ENCODE assay signal across 12 cellular contexts in genomic region chr4:7021930-7022658, GRCh38. TPM values are rescaled to one million over a fixed set of nuclear protein-coding genes. Genes with fewer than 3 reads are reported as not detected.
A peak's percentile ranks its signal among the peaks of the same experiment; 100 is the strongest.
DNase-seq lines count a peak whose midpoint lies in the region; TF ChIP-seq lines count a peak whose summit lies in the region.
"Had no signal": no experiment of that assay in that cellular context is flagged by ENCODE, and none has a peak within 500 bp of the region (broad histone marks: within the 10 kb centered on the region; RNA-seq: fewer than 3 reads in every experiment).

No MANE protein-coding gene starts in this region.

- H2AFZ ChIP-seq in mesenchymal stem cell (ENCODE audit: low read depth, low read length) (no peak overlapping the region), MM.1S (ENCODE audit: low read length) (no peak overlapping the region)

- peaks cover 38% of the 10 kb centered on the region for H3K79me2 ChIP-seq in MM.1S (ENCODE audit: low read length)

- peak overlapping the region; percentile 98 for H3K27ac Mint-ChIP-seq in chondrocyte (ENCODE audit: unreplicated experiment)
- H3K27ac Mint-ChIP-seq: activated CD4-positive, alpha-beta T cell treated with anti-CD3 and anti-CD28 coated beads, Interleukin-2, amount 10 ng/mL, durations not matched to agents 24 days and 14 days had no signal

- H3K27ac ChIP-seq in mesenchymal stem cell (ENCODE audit: low read length, poor library complexity, severe bottlenecking) (peak overlapping the region; percentile 80), MM.1S (ENCODE audit: low read length) (no peak overlapping the region)
- H3K27ac ChIP-seq: upper lobe of left lung had no signal

- no peaks in the 10 kb centered on the region for H3K27me3 ChIP-seq in BJ (ENCODE audit: control insufficient read depth, insufficient read depth, low read length)
- no peaks in the 10 kb centered on the region for H3K27me3 ChIP-seq in mesenchymal stem cell (ENCODE audit: control insufficient read depth in 1 of 2, insufficient read depth in 1 of 2, low read length in 2 of 2)
- H3K27me3 ChIP-seq in MM.1S (replicated peaks; ENCODE audit: insufficient read depth, low read length), result no peaks in the 10 kb centered on the region
- H3K27me3 ChIP-seq: upper lobe of left lung had no signal

- H2BK15ac ChIP-seq in mesenchymal stem cell (ENCODE audit: low read depth, poor library complexity, severe bottlenecking), result peak overlapping the region; percentile 61

- H3K4me1 ChIP-seq in mesenchymal stem cell (ENCODE audit: control insufficient read depth, insufficient read depth, low read depth, low read length) (peaks cover 32% of the 10 kb centered on the region), MM.1S (ENCODE audit: low read length) (no peaks in the 10 kb centered on the region)
- H3K4me1 ChIP-seq: upper lobe of left lung had no signal

- WGBS in mesenchymal stem cell, result 28% methylated on average over 13 of the region's 13 CpGs

- peak overlapping the region in 1 of 2 experiments; percentile 46 for H2BK12ac ChIP-seq in mesenchymal stem cell (ENCODE audit: low read length in 2 of 2)

- H2AK5ac ChIP-seq in mesenchymal stem cell (ENCODE audit: low read length, severe bottlenecking), result peak overlapping the region; percentile 97

- H3K23ac ChIP-seq in mesenchymal stem cell (ENCODE audit: low read length in 2 of 2), result no peak overlapping the region

- POLR2A ChIA-PET in BJ (lab: Charles Lee), result interaction anchor here (1.4 kb wide), 1 partner anchor 13 kb away, joined by 3 read pairs; no protein-coding TSS in a partner anchor

- no peaks in the 10 kb centered on the region for H3K9me2 ChIP-seq in MM.1S (replicated peaks; ENCODE audit: insufficient read depth, low read length)

- CTCF ChIA-PET in BJ (lab: Yijun Ruan, JAX), result interaction anchor here (0.9 kb wide), 1 partner anchor 21 kb away, joined by 6 read pairs; the partner anchor contains the start of gene TADA2B

- H4K20me1 ChIP-seq in MM.1S (ENCODE audit: insufficient read depth, low read length), result no peaks in the 10 kb centered on the region

- H3K4me1 Mint-ChIP-seq in chondrocyte (ENCODE audit: low read depth), result peaks cover 28% of the 10 kb centered on the region

- H3K79me1 ChIP-seq in mesenchymal stem cell (replicated peaks; ENCODE audit: low read length, poor library complexity, severe bottlenecking), result peaks cover 27% of the 10 kb centered on the region

- H3K36me3 ChIP-seq in BJ (ENCODE audit: control insufficient read depth, insufficient read depth, low read length) (peaks cover 16% of the 10 kb centered on the region), mesenchymal stem cell (ENCODE audit: control insufficient read depth in 1 of 2, insufficient read depth in 2 of 2, low read depth in 1 of 2, low read length in 2 of 2) (peaks cover 53 to 55% of the 10 kb centered on the region in 2 experiments), MM.1S (replicated peaks; ENCODE audit: insufficient read depth, low read length) (peaks cover 7% of the 10 kb centered on the region)

- peak; percentile 94 for DNase-seq in BJ (ENCODE audit: low read depth)
- DNase-seq in LoVo (ENCODE audit: low spot score), result peak; percentile 18
- peak; percentile 47 for DNase-seq in chondrocyte (ENCODE audit: low spot score)
- DNase-seq in mesenchymal stem cell, result peak; percentile 96
- no peak for DNase-seq in C1 segment of cervical spinal cord (lab: John Stamatoyannopoulos, UW)
- no peak for DNase-seq in MM.1S
- no peak for DNase-seq in NK-92 (lab: John Stamatoyannopoulos, UW; ENCODE audit: unreplicated experiment)
- DNase-seq in T-helper 9 cell, result no peak
- DNase-seq: activated CD4-positive, alpha-beta T cell treated with anti-CD3 and anti-CD28 coated beads, Interleukin-2, amount 10 ng/mL, durations not matched to agents 24 days and 14 days; naive B cell; stimulated activated CD4-positive, alpha-beta T cell treated with anti-CD3 and anti-CD28 coated beads, Interleukin-4, amount 100 ng/mL, for 4 hours; upper lobe of left lung had no signal

- no peaks in the 10 kb centered on the region for H3K9me3 Mint-ChIP-seq in chondrocyte (ENCODE audit: low read depth)
- H3K9me3 Mint-ChIP-seq: activated CD4-positive, alpha-beta T cell treated with anti-CD3 and anti-CD28 coated beads, Interleukin-2, amount 10 ng/mL, durations not matched to agents 24 days and 14 days; naive B cell had no signal

- 0 out of 2 replicates have a peak, but pooled peaks have one; percentile 4 for TF ChIP-seq CTCF in BJ (IDR thresholded peaks at IDR 0.05; ENCODE audit: insufficient read depth, low read depth, low read length)
- TF ChIP-seq CTCF in chondrocyte (IDR thresholded peaks at IDR 0.05), result no peak
- TF ChIP-seq CTCF in MM.1S (IDR thresholded peaks at IDR 0.05; ENCODE audit: low read length), result no peak

- H3K9ac ChIP-seq in mesenchymal stem cell (ENCODE audit: low read length) (peak overlapping the region; percentile 29), MM.1S (ENCODE audit: low read length) (no peak overlapping the region)

- peaks cover 6% of the 10 kb centered on the region for H3K36me3 Mint-ChIP-seq in chondrocyte (ENCODE audit: low read depth)

- H3K4me3 Mint-ChIP-seq in chondrocyte (ENCODE audit: unreplicated experiment), result no peak overlapping the region
- H3K4me3 Mint-ChIP-seq: activated CD4-positive, alpha-beta T cell treated with anti-CD3 and anti-CD28 coated beads, Interleukin-2, amount 10 ng/mL, durations not matched to agents 24 days and 14 days; naive B cell had no signal

- H2BK120ac ChIP-seq in mesenchymal stem cell (ENCODE audit: low read depth, low read length), result peak overlapping the region; percentile 22

- H3K18ac ChIP-seq in mesenchymal stem cell (ENCODE audit: low read depth in 1 of 2, low read length in 2 of 2), result peak overlapping the region; percentile 65 to 66

- no peak overlapping the region for H3K14ac ChIP-seq in mesenchymal stem cell (ENCODE audit: low read length in 2 of 2)

- H4K8ac ChIP-seq in mesenchymal stem cell (ENCODE audit: low read length), result peak overlapping the region; percentile 88

- H3K4me2 ChIP-seq in mesenchymal stem cell (ENCODE audit: low read length, poor library complexity, severe bottlenecking) (no peak overlapping the region), MM.1S (ENCODE audit: low read depth, low read length) (no peak overlapping the region)

- H4K91ac ChIP-seq in mesenchymal stem cell (ENCODE audit: low read length), result peak overlapping the region; percentile 97

- H3K9me3 ChIP-seq in mesenchymal stem cell (ENCODE audit: control insufficient read depth, low read length) (no peaks in the 10 kb centered on the region), MM.1S (replicated peaks; ENCODE audit: insufficient read depth, low read length) (no peaks in the 10 kb centered on the region)
- H3K9me3 ChIP-seq: upper lobe of left lung had no signal

- no peaks in the 10 kb centered on the region for H3F3A ChIP-seq in MM.1S (ENCODE audit: insufficient read depth, low read length)

- no peaks in the 10 kb centered on the region for H3K27me3 Mint-ChIP-seq in chondrocyte (ENCODE audit: low read depth)
- H3K27me3 Mint-ChIP-seq: activated CD4-positive, alpha-beta T cell treated with anti-CD3 and anti-CD28 coated beads, Interleukin-2, amount 10 ng/mL, durations not matched to agents 24 days and 14 days; naive B cell had no signal

- peak overlapping the region; percentile 56 to 90 for H3K4ac ChIP-seq in mesenchymal stem cell (ENCODE audit: low read depth in 1 of 2, low read length in 2 of 2)

- H2BK5ac ChIP-seq in mesenchymal stem cell (ENCODE audit: low read depth, low read length, poor library complexity, severe bottlenecking), result peak overlapping the region; percentile 76

- H3K4me3 ChIP-seq in BJ (ENCODE audit: low read depth, low read length) (no peak overlapping the region), mesenchymal stem cell (ENCODE audit: insufficient read depth in 1 of 2, low read depth in 1 of 2, low read length in 2 of 2) (no peak overlapping the region), MM.1S (ENCODE audit: low read length) (no peak overlapping the region)
- H3K4me3 ChIP-seq: upper lobe of left lung had no signal

RNA-seq across cellular contexts. Expression of gene TADA2B, which starts 21.1 kb away (rescaled TPM):
- polyA plus RNA-seq in BJ (2011; rRNA removed), result 6.1 and 7.3 TPM in 2 replicates
- 5.3 and 7.7 TPM in 2 replicates for polyA minus RNA-seq in BJ (2011; rRNA and poly(A)+ RNA removed)
- 18.5 to 18.9 TPM (median 18.8 TPM) in 3 replicates for total RNA-seq in chondrocyte
- 13.5 TPM for polyA plus RNA-seq in mesenchymal stem cell (2013, experiment 1 of 2)
- 14.1 TPM for polyA plus RNA-seq in mesenchymal stem cell (2013, experiment 2 of 2)

RNA-seq across cellular contexts. Expression of gene GRPEL1, which starts 45.8 kb away (rescaled TPM):
- 21.1 and 35.2 TPM in 2 replicates for polyA plus RNA-seq in BJ (2011; rRNA removed)
- polyA minus RNA-seq in BJ (2011; rRNA and poly(A)+ RNA removed), result 10.8 and 12.1 TPM in 2 replicates
- 21.8 to 25.8 TPM (median 24.1 TPM) in 3 replicates for total RNA-seq in chondrocyte
- 21.0 TPM for polyA plus RNA-seq in mesenchymal stem cell (2013, experiment 1 of 2)
- polyA plus RNA-seq in mesenchymal stem cell (2013, experiment 2 of 2), result 23.6 TPM

Comparison
In these comparisons a context has a peak if more than half of its experiments do, and no peak if none do; other contexts are left out.
1. DNase-seq: peak in BJ (single experiment), LoVo (single experiment), chondrocyte (single experiment) and mesenchymal stem cell (single experiment); none in C1 segment of cervical spinal cord (0 of 14), MM.1S (single experiment), NK-92 (single experiment) and T-helper 9 cell (single experiment).